Comparison of ENCODE assay signal across 8 cellular contexts in the genomic region with DNA sequence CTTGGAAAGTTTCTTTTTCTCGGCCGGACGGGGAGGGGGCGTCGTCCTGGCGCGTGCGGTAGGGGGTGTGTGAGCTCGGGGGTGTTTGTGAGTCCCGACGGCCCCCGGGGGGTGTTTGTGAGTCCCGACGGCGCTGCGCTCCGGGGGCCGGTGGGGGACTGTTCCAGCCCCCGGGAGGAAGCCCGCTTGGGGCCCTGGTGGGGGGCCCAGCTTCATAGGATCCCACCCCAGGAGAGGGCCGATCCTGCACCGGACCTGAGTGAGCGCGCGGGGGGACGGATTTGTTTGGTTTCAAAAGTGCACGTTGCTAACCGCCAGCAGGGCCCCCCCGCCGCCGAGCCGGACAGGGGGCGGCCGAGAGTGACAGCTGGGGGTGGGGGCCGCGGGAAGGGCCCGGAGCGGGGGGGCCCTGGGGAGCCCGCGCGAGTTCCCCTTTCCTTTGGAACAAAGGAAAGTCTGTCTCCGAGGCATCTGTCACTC. TPM values are rescaled to one million over a fixed set of nuclear protein-coding genes. Genes with fewer than 3 reads are reported as not detected.
DNase-seq lines count a peak whose midpoint lies in the region; ATAC-seq and TF ChIP-seq lines count a peak whose summit lies in the region.

No MANE protein-coding gene starts in this region.

- no peaks in the 10 kb centered on the region for H3F3A ChIP-seq in neural cell (ENCODE audit: insufficient read depth, low read length, poor library complexity, severe bottlenecking)

- ATAC-seq in HG03196 (IDR thresholded peaks at IDR 0.05; ENCODE audit: unreplicated experiment) = no peak

- no peaks in the 10 kb centered on the region for H3K9me3 Mint-ChIP-seq in activated CD4-positive, alpha-beta memory T cell treated with anti-CD3 and anti-CD28 coated beads for 36 hours
- H3K9me3 Mint-ChIP-seq in glutamatergic neuron (ENCODE audit: unreplicated experiment) = peaks cover 3% of the 10 kb centered on the region

- H3K36me3 ChIP-seq in GM06990 (ENCODE audit: control insufficient read depth, insufficient read depth, low read length) (peaks cover 4% of the 10 kb centered on the region), neural cell (ENCODE audit: insufficient read depth, low read length) (no peaks in the 10 kb centered on the region)

- no peak for TF ChIP-seq RAD21 in neural cell (conservative IDR thresholded peaks at IDR 0.05)

- H2AFZ ChIP-seq in neural cell (ENCODE audit: low read depth, low read length) = no peak overlapping the region

- H3K27me3 Mint-ChIP-seq in activated CD4-positive, alpha-beta memory T cell treated with anti-CD3 and anti-CD28 coated beads for 36 hours = no peaks in the 10 kb centered on the region
- H3K27me3 Mint-ChIP-seq in glutamatergic neuron (ENCODE audit: unreplicated experiment) = peaks cover 16% of the 10 kb centered on the region

- POLR2A ChIA-PET in activated CD4-positive, alpha-beta memory T cell treated with anti-CD3 and anti-CD28 coated beads for 36 hours (lab: Charles Lee) = interaction anchor here (0.9 to 5.1 kb wide), 12 partner anchors 9 to 620 kb away, joined by 3 to 51 read pairs (median 6); a partner anchor contains a TSS

- peaks cover 35% of the 10 kb centered on the region for H3K4me1 Mint-ChIP-seq in activated CD4-positive, alpha-beta memory T cell treated with anti-CD3 and anti-CD28 coated beads for 36 hours (ENCODE audit: low read depth)
- H3K4me1 Mint-ChIP-seq in glutamatergic neuron (ENCODE audit: low read depth, unreplicated experiment) = peaks cover 5% of the 10 kb centered on the region

- DNase-seq in GM06990 (ENCODE audit: extremely low read depth, insufficient read length) = peak; percentile 55
- peak; percentile 41 for DNase-seq in KG1 (lab: John Stamatoyannopoulos, UW)
- peak; percentile 32 for DNase-seq in activated CD4-positive, alpha-beta memory T cell treated with anti-CD3 and anti-CD28 coated beads for 36 hours
- no peak for DNase-seq in fibroblast of mammary gland (ENCODE audit: low read depth)
- no peak for DNase-seq in DMS79 (lab: John Stamatoyannopoulos, UW)
- no peak for DNase-seq in glutamatergic neuron

- no peak overlapping the region for H3K27ac ChIP-seq in neural cell (ENCODE audit: low read length)

- peak overlapping the region; percentile 39 for H3K4me2 ChIP-seq in neural cell (ENCODE audit: low read length)

- intact Hi-C loops in activated CD4-positive, alpha-beta memory T cell treated with anti-CD3 and anti-CD28 coated beads for 36 hours (cut with micrococcal nuclease) = loop anchor here (1.0 to 2.0 kb wide), 5 partner anchors 18 to 172 kb away; a partner anchor contains a TSS

- no peaks in the 10 kb centered on the region for H4K20me1 ChIP-seq in neural cell (ENCODE audit: insufficient read depth)

- H3K27me3 ChIP-seq in GM06990 (replicated peaks; ENCODE audit: control insufficient read depth, insufficient read depth, low read length) = no peaks in the 10 kb centered on the region
- H3K27me3 ChIP-seq in neural cell (ENCODE audit: insufficient read depth, low read depth, low read length) = peaks cover 22% of the 10 kb centered on the region

- CTCF ChIA-PET in activated CD4-positive, alpha-beta memory T cell treated with anti-CD3 and anti-CD28 coated beads for 36 hours (lab: Charles Lee) = interaction anchor here (1.2 to 5.6 kb wide), 4 partner anchors 15 to 39 kb away, joined by 3 to 40 read pairs (median 8); a partner anchor contains a TSS

- peaks cover 24% of the 10 kb centered on the region for H3K79me2 ChIP-seq in neural cell (replicated peaks; ENCODE audit: insufficient read depth, low read length)

- H3K4me3 ChIP-seq in GM06990 (replicated peaks; ENCODE audit: low read depth, low read length) = peak overlapping the region; percentile 93
- peak overlapping the region; percentile 60 for H3K4me3 ChIP-seq in fibroblast of mammary gland (ENCODE audit: control insufficient read depth, low read depth, low read length)
- peak overlapping the region; percentile 70 for H3K4me3 ChIP-seq in neural cell (ENCODE audit: low read length)

- H3K36me3 Mint-ChIP-seq in activated CD4-positive, alpha-beta memory T cell treated with anti-CD3 and anti-CD28 coated beads for 36 hours = peaks cover 13% of the 10 kb centered on the region
- H3K36me3 Mint-ChIP-seq in glutamatergic neuron (ENCODE audit: unreplicated experiment) = no peaks in the 10 kb centered on the region

- peak overlapping the region; percentile 46 for H3K9ac ChIP-seq in neural cell (ENCODE audit: low read length)

- H3K9me2 ChIP-seq in neural cell (ENCODE audit: insufficient read depth, low read length) = no peaks in the 10 kb centered on the region

- TF ChIP-seq CTCF in GM06990 (IDR thresholded peaks at IDR 0.05; ENCODE audit: insufficient read depth, low read length, poor library complexity, severe bottlenecking) (no peak), fibroblast of mammary gland (conservative IDR thresholded peaks at IDR 0.05; ENCODE audit: control insufficient read depth, insufficient read depth, low read depth, low read length) (no peak), neural cell (IDR thresholded peaks at IDR 0.05; ENCODE audit: poor library complexity, severe bottlenecking) (no peak), glutamatergic neuron (IDR thresholded peaks at IDR 0.05; ENCODE audit: partially characterized antibody, unreplicated experiment) (no peak)

- H3K4me3 Mint-ChIP-seq in activated CD4-positive, alpha-beta memory T cell treated with anti-CD3 and anti-CD28 coated beads for 36 hours = peak overlapping the region; percentile 66
- no peak overlapping the region for H3K4me3 Mint-ChIP-seq in glutamatergic neuron (ENCODE audit: unreplicated experiment)

- no peak for TF ChIP-seq EP300 in neural cell (conservative IDR thresholded peaks at IDR 0.05; ENCODE audit: poor library complexity, severe bottlenecking)

- peak overlapping the region; percentile 88 for H3K27ac Mint-ChIP-seq in activated CD4-positive, alpha-beta memory T cell treated with anti-CD3 and anti-CD28 coated beads for 36 hours
- no peak overlapping the region for H3K27ac Mint-ChIP-seq in glutamatergic neuron (ENCODE audit: unreplicated experiment)

- H3K9me3 ChIP-seq in neural cell (ENCODE audit: low read length) = no peaks in the 10 kb centered on the region

TF ChIP-seq in neural cell, 6 proteins besides CTCF, POLR2A, EP300 and RAD21:
- TF ChIP-seq MXI1 (conservative IDR thresholded peaks at IDR 0.05; ENCODE audit: poor library complexity, severe bottlenecking) (no peak), POLR2AphosphoS5 (IDR thresholded peaks at IDR 0.05) (no peak), SMC3 (conservative IDR thresholded peaks at IDR 0.05; ENCODE audit: poor library complexity) (no peak), TAF1 (IDR thresholded peaks at IDR 0.05; ENCODE audit: low read depth) (no peak), EZH2 (IDR thresholded peaks at IDR 0.05; ENCODE audit: borderline replicate concordance, insufficient read depth, low read length, poor library complexity, severe bottlenecking) (no peak)
- TF ChIP-seq, protein P1, sequence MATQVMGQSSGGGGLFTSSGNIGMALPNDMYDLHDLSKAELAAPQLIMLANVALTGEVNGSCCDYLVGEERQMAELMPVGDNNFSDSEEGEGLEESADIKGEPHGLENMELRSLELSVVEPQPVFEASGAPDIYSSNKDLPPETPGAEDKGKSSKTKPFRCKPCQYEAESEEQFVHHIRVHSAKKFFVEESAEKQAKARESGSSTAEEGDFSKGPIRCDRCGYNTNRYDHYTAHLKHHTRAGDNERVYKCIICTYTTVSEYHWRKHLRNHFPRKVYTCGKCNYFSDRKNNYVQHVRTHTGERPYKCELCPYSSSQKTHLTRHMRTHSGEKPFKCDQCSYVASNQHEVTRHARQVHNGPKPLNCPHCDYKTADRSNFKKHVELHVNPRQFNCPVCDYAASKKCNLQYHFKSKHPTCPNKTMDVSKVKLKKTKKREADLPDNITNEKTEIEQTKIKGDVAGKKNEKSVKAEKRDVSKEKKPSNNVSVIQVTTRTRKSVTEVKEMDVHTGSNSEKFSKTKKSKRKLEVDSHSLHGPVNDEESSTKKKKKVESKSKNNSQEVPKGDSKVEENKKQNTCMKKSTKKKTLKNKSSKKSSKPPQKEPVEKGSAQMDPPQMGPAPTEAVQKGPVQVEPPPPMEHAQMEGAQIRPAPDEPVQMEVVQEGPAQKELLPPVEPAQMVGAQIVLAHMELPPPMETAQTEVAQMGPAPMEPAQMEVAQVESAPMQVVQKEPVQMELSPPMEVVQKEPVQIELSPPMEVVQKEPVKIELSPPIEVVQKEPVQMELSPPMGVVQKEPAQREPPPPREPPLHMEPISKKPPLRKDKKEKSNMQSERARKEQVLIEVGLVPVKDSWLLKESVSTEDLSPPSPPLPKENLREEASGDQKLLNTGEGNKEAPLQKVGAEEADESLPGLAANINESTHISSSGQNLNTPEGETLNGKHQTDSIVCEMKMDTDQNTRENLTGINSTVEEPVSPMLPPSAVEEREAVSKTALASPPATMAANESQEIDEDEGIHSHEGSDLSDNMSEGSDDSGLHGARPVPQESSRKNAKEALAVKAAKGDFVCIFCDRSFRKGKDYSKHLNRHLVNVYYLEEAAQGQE (IDR thresholded peaks at IDR 0.05; ENCODE audit: borderline replicate concordance) = no peak
TF ChIP-seq in neural cell: peak in this region for 0.

RNA-seq across cellular contexts. Expression of a gene that starts 0.4 kb away (rescaled TPM):
- 10 to 100 TPM; 39.7 to 43.0 TPM for total RNA-seq in activated CD4-positive, alpha-beta memory T cell treated with anti-CD3 and anti-CD28 coated beads for 36 hours
- polyA plus RNA-seq in neural cell = 3.3 and 3.4 TPM in 2 replicates
- polyA minus RNA-seq in neural cell = 1.2 and 1.5 TPM in 2 replicates
- 10.1 TPM for total RNA-seq in glutamatergic neuron (ENCODE audit: unreplicated experiment)

RNA-seq across cellular contexts. Expression of a gene that starts 31.7 kb away (rescaled TPM):
- 100 to 1,000 TPM; 113 to 114 TPM for total RNA-seq in activated CD4-positive, alpha-beta memory T cell treated with anti-CD3 and anti-CD28 coated beads for 36 hours
- 187 and 205 TPM in 2 replicates for polyA plus RNA-seq in neural cell
- polyA minus RNA-seq in neural cell = 53.3 and 57.1 TPM in 2 replicates
- total RNA-seq in glutamatergic neuron (ENCODE audit: unreplicated experiment) = 48.9 TPM

RNA-seq across cellular contexts. Expression of a gene that starts 32.5 kb away (rescaled TPM):
- total RNA-seq in activated CD4-positive, alpha-beta memory T cell treated with anti-CD3 and anti-CD28 coated beads for 36 hours = under 1 TPM; 0.12 to 0.29 TPM
- not detected in 2 replicates for polyA plus RNA-seq in neural cell
- polyA minus RNA-seq in neural cell = not detected in 2 replicates
- 2.0 TPM for total RNA-seq in glutamatergic neuron (ENCODE audit: unreplicated experiment)

Comparison
In these comparisons a context has a peak if more than half of its experiments do, and no peak if none do; other contexts are left out.
1. DNase-seq: peak in GM06990 (single experiment), KG1 (single experiment) and activated CD4-positive, alpha-beta memory T cell treated with anti-CD3 and anti-CD28 coated beads for 36 hours (single experiment); none in fibroblast of mammary gland (single experiment), DMS79 (single experiment) and glutamatergic neuron (single experiment).
2. Peak in every context shown above with its lines, with median percentiles within 50 percentile points of each other: H3K4me3 ChIP-seq.